Comparison of ENCODE assay signal across 31 cellular contexts in the genomic region with DNA sequence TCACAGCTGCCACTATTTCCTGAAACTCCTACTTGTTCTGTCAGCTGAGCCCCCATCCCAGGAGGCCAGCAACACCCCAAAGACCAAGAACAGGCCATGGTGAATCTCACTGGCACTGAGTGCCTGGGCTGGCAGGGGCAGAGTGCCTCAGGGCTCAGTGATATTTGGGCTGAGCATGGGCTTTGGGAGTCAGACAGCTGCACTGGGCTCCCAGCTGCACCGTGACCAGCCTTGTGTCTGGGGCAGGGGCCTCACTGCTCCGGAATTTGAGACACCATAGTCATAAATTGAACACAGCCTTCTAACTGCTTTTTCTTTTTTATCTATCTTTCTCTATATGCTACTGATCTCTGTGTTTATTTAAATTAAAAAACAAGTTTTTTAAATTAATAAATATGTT.
A peak's percentile ranks its signal among the peaks of the same experiment; 100 is the strongest.
DNase-seq lines count a peak whose midpoint lies in the region; ATAC-seq and TF ChIP-seq lines count a peak whose summit lies in the region.
"Had no signal": no experiment of that assay in that cellular context is flagged by ENCODE, and none has a peak within 500 bp of the region (broad histone marks: within the 10 kb centered on the region; RNA-seq: fewer than 3 reads in every experiment).

No MANE protein-coding gene starts in this region.

- no peak for ATAC-seq in HG03097 (IDR thresholded peaks at IDR 0.05; ENCODE audit: low FRiP score, unreplicated experiment)
- ATAC-seq: A549; CD8-positive, alpha-beta T cell had no signal

- intact Hi-C loops in posterior vena cava (cut with DNase I), result no loop called here
- intact Hi-C loops in spleen (cut with DNase I; ENCODE audit: low total_unique reads), result no loop called here

- 54 to 69% (median 58%) methylated on average over 2 of the region's 2 CpGs for WGBS in spleen, 5 donors

- H3K27me3 ChIP-seq in spleen (replicated peaks in 1 of 7), result no peaks in the 10 kb centered on the region
- H3K27me3 ChIP-seq: BE2C; BLaER1; BLaER1 treated with 17β-estradiol and CSF1 and Interleukin-3, amounts not matched to agents 10 nM and 100 nM had no signal

- H3K4me3 ChIP-seq in coronary artery (no peak overlapping the region), spleen (no peak overlapping the region)
- H3K4me3 ChIP-seq: A549; BLaER1; BLaER1 treated with 17β-estradiol and CSF1 and Interleukin-3, amounts not matched to agents 10 nM and 100 nM had no signal

- no peak for TF ChIP-seq CTCF in coronary artery (IDR thresholded peaks at IDR 0.05)
- TF ChIP-seq CTCF in spleen (IDR thresholded peaks at IDR 0.05 in 8 of 11, conservative IDR thresholded peaks at IDR 0.05 in 3 of 11), result no peak

- no peaks in the 10 kb centered on the region for H3K36me3 ChIP-seq in spleen
- H3K36me3 ChIP-seq: BE2C; BLaER1; BLaER1 treated with 17β-estradiol and CSF1 and Interleukin-3, amounts not matched to agents 10 nM and 100 nM had no signal

- peaks cover 0 to 78% (median 47%) of the 10 kb centered on the region in 8 donors for H3K9me3 ChIP-seq in spleen
- H3K9me3 ChIP-seq: A549, BE2C, Caco-2 had no signal

- DNase-seq in coronary artery (ENCODE audit: low spot score), result peak; percentile 36
- peak; percentile 65 for DNase-seq in posterior vena cava (ENCODE audit: low spot score)
- peak; percentile 39 for DNase-seq in spleen
- DNase-seq in NCI-H2171 treated with DMSO at 0.1 percent for 48 hours (lab: John Stamatoyannopoulos, UW), result no peak
- DNase-seq in ecto neural progenitor cell (ENCODE audit: low spot score), result no peak
- DNase-seq: 8988T; ACHN; AML-193; BE2C; C1 segment of cervical spinal cord; Caco-2; Calu3; CD4-positive, alpha-beta memory T cell; CD4-positive, alpha-beta T cell; CD4-positive, CD25-positive, alpha-beta regulatory T cell; CD8-positive, alpha-beta memory T cell; CD8-positive, alpha-beta T cell; COR-L47; DMS 273 treated with DMSO at 0.1 percent for 48 hours; DMS153; DMS53; DMS79; DMS79 treated with DMSO at 0.1 percent for 48 hours; DND-41; EL had no signal

- no peak overlapping the region for H3K27ac ChIP-seq in coronary artery
- H3K27ac ChIP-seq in spleen, result no peak overlapping the region
- H3K27ac ChIP-seq: 22Rv1; A549; BLaER1; BLaER1 treated with 17β-estradiol and CSF1 and Interleukin-3, amounts not matched to agents 10 nM and 100 nM; C4-2B had no signal

- H3K4me1 ChIP-seq in spleen, result no peaks in the 10 kb centered on the region
- H3K4me1 ChIP-seq: A549; BE2C; BLaER1; BLaER1 treated with 17β-estradiol and CSF1 and Interleukin-3, amounts not matched to agents 10 nM and 100 nM; Caco-2 had no signal

- no peak for TF ChIP-seq POLR2A in spleen (IDR thresholded peaks at IDR 0.05)

Comparison
In these comparisons a context has a peak if more than half of its experiments do, and no peak if none do; other contexts are left out.
1. DNase-seq: peak in coronary artery (single experiment), posterior vena cava (single experiment) and spleen (single experiment); none in NCI-H2171 treated with DMSO at 0.1 percent for 48 hours (single experiment) and ecto neural progenitor cell (single experiment).